5 cellular contexts compared by ENCODE assay signal in genomic region chr6:125623085-125623484, GRCh38.
"Had no signal": no experiment of that assay in that cellular context is flagged by ENCODE, and none has a peak within 500 bp of the region (broad histone marks: within the 10 kb centered on the region; RNA-seq: fewer than 3 reads in every experiment).

No MANE protein-coding gene starts in this region.

- H3K4me3 Mint-ChIP-seq: H9 had no signal

- H3K9me3 Mint-ChIP-seq: H9 had no signal

- H3K27ac Mint-ChIP-seq: H9 had no signal

- DNase-seq: GOT3, H9, HCEC 1CT, IMR-90 had no signal

- H3K4me3 ChIP-seq: K562 had no signal

- ATAC-seq: K562 had no signal
